In genomic region chr11:117314840-117315239, GRCh38 we compare ENCODE assay signal across 8 cellular contexts. TPM values are rescaled to one million over a fixed set of nuclear protein-coding genes. Genes with fewer than 3 reads are reported as not detected.
DNase-seq lines count a peak whose midpoint lies in the region; ATAC-seq and TF ChIP-seq lines count a peak whose summit lies in the region.

No MANE protein-coding gene starts in this region.

- no peaks in the 10 kb centered on the region for H3K9me3 Mint-ChIP-seq in dendritic cell treated with granulocyte-macrophage colony-stimulating factor and Interleukin-4, amounts not matched to agents 40 ng/mL and 50 ng/mL, for 4 days
- H3K9me3 Mint-ChIP-seq in naive thymus-derived CD8-positive, alpha-beta T cell, result no peaks in the 10 kb centered on the region

- peak overlapping the region; percentile 35 for H3K27ac Mint-ChIP-seq in dendritic cell treated with granulocyte-macrophage colony-stimulating factor and Interleukin-4, amounts not matched to agents 40 ng/mL and 50 ng/mL, for 4 days
- H3K27ac Mint-ChIP-seq in naive thymus-derived CD8-positive, alpha-beta T cell, result no peak overlapping the region

- peaks cover 26% of the 10 kb centered on the region for H3K27me3 Mint-ChIP-seq in dendritic cell treated with granulocyte-macrophage colony-stimulating factor and Interleukin-4, amounts not matched to agents 40 ng/mL and 50 ng/mL, for 4 days
- peaks cover 18 to 50% (median 29%) of the 10 kb centered on the region in 5 donors for H3K27me3 Mint-ChIP-seq in naive thymus-derived CD8-positive, alpha-beta T cell

- peak overlapping the region; percentile 89 for H3K4me3 Mint-ChIP-seq in dendritic cell treated with granulocyte-macrophage colony-stimulating factor and Interleukin-4, amounts not matched to agents 40 ng/mL and 50 ng/mL, for 4 days
- H3K4me3 Mint-ChIP-seq in naive thymus-derived CD8-positive, alpha-beta T cell, result peak overlapping the region; percentile 42 to 85 (median 64)

- POLR2A ChIA-PET in naive thymus-derived CD8-positive, alpha-beta T cell (lab: Charles Lee), result interaction anchor here (0.5 to 0.6 kb wide), 2 partner anchors 388 to 1703 kb away, joined by 4 read pairs; no protein-coding TSS in a partner anchor

- no peak for DNase-seq in AG10803 (ENCODE audit: low read depth)
- DNase-seq in LNCaP clone FGC (ENCODE audit: low read depth), result no peak
- DNase-seq in naive thymus-derived CD8-positive, alpha-beta T cell, result no peak
- DNase-seq in NCI-H82 (lab: John Stamatoyannopoulos, UW), result no peak
- DNase-seq in NCI-H446 treated with DMSO at 0.1 percent for 48 hours (lab: John Stamatoyannopoulos, UW), result no peak
- no peak for DNase-seq in HPDE6-E6E7 (ENCODE audit: extremely low spot score)
- DNase-seq in NCI-H2081 treated with DMSO at 0.1 percent for 48 hours (lab: John Stamatoyannopoulos, UW), result no peak

- no peak for ATAC-seq in naive thymus-derived CD8-positive, alpha-beta T cell

- H3K4me3 ChIP-seq in AG10803 (ENCODE audit: low read length), result peak overlapping the region; percentile 79
- H3K4me3 ChIP-seq in LNCaP clone FGC (ENCODE audit: low read depth, low read length), result peak overlapping the region; percentile 75

- no peak for TF ChIP-seq CTCF in AG10803 (conservative IDR thresholded peaks at IDR 0.05; ENCODE audit: low read length)
- no peak for TF ChIP-seq CTCF in LNCaP clone FGC (IDR thresholded peaks at IDR 0.05; ENCODE audit: control insufficient read depth, extremely low read depth, insufficient read depth)

- H3K36me3 Mint-ChIP-seq in dendritic cell treated with granulocyte-macrophage colony-stimulating factor and Interleukin-4, amounts not matched to agents 40 ng/mL and 50 ng/mL, for 4 days (ENCODE audit: low read depth), result peaks cover 8% of the 10 kb centered on the region
- no peaks in the 10 kb centered on the region for H3K36me3 Mint-ChIP-seq in naive thymus-derived CD8-positive, alpha-beta T cell

- peaks cover 29% of the 10 kb centered on the region for H3K4me1 Mint-ChIP-seq in dendritic cell treated with granulocyte-macrophage colony-stimulating factor and Interleukin-4, amounts not matched to agents 40 ng/mL and 50 ng/mL, for 4 days (ENCODE audit: low read depth)
- peaks cover 4 to 20% (median 11%) of the 10 kb centered on the region in 4 donors for H3K4me1 Mint-ChIP-seq in naive thymus-derived CD8-positive, alpha-beta T cell

- intact Hi-C loops in dendritic cell treated with granulocyte-macrophage colony-stimulating factor and Interleukin-4, amounts not matched to agents 40 ng/mL and 50 ng/mL, for 4 days (cut with micrococcal nuclease), result loop anchor here (5.0 kb wide), 1 partner anchor 83 kb away; the partner anchor contains the start of genes PCSK7 and RNF214

RNA-seq across cellular contexts. Expression of gene BACE1, which starts 1.2 kb away (rescaled TPM):
- under 1 TPM; 0.25 to 0.29 TPM for total RNA-seq in naive thymus-derived CD8-positive, alpha-beta T cell
- under 1 TPM in 2 of 3 donors, not detected in 1; 0.08 to 0.41 TPM for polyA plus RNA-seq in naive thymus-derived CD8-positive, alpha-beta T cell

RNA-seq across cellular contexts. Expression of gene CEP164, which starts 12.8 kb away (rescaled TPM):
- 10 to 100 TPM; 38.6 to 45.4 TPM for total RNA-seq in naive thymus-derived CD8-positive, alpha-beta T cell
- polyA plus RNA-seq in naive thymus-derived CD8-positive, alpha-beta T cell, result 10 to 100 TPM; 11.3 to 15.6 (median 14.9) TPM

RNA-seq across cellular contexts. Expression of gene BACE1-AS, which starts 23.7 kb away (rescaled TPM):
- total RNA-seq in naive thymus-derived CD8-positive, alpha-beta T cell, result 10 to 100 TPM; 10.5 to 11.6 TPM
- polyA plus RNA-seq in naive thymus-derived CD8-positive, alpha-beta T cell, result under 1 TPM; 0.19 to 0.82 (median 0.21) TPM
